In the genomic region with DNA sequence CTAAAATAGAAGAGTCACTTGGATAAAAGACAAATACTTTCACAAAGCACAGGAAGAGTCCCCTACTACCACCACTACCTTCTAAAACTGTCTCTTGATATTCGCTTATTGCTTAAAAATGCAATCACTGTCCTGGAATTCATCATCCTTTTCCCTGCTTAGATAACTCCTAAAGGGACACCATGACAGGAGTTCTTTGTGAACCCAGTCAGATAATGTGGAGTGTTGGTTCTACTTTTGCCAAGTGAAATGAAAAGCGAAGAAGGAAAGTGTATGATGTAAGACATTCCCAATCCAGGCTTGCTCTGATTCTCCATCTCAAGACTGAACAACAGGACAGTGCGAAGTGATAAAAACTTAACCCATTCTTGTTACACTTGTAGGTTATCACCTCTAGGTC, we compare ENCODE assay signal across 28 cellular contexts.
A peak's percentile ranks its signal among the peaks of the same experiment; 100 is the strongest.
DNase-seq lines count a peak whose midpoint lies in the region; ATAC-seq, FAIRE-seq and TF ChIP-seq lines count a peak whose summit lies in the region.
"Had no signal": no experiment of that assay in that cellular context is flagged by ENCODE, and none has a peak within 500 bp of the region (broad histone marks: within the 10 kb centered on the region; RNA-seq: fewer than 3 reads in every experiment).

No MANE protein-coding gene starts in this region.

- H2AFZ ChIP-seq in GM23338, result peak overlapping the region; percentile 76; the same call in 1 of the 2 replicates

- no peaks in the 10 kb centered on the region for H3F3A ChIP-seq in GM23338 (replicated peaks; ENCODE audit: low read depth)

- H3K4me2 ChIP-seq in GM23338, result no peak overlapping the region
- H3K4me2 ChIP-seq: BLaER1 treated with 17β-estradiol and CSF1 and Interleukin-3, amounts not matched to agents 10 nM and 100 nM had no signal

- H3K9me3 Mint-ChIP-seq in GM23338, result no peaks in the 10 kb centered on the region
- H3K9me3 Mint-ChIP-seq: CD8-positive, alpha-beta T cell had no signal

- H3K4me3 ChIP-seq in heart left ventricle (no peak overlapping the region), GM23338 (no peak overlapping the region), fibroblast of the aortic adventitia (ENCODE audit: low read depth, low read length) (no peak overlapping the region)
- H3K4me3 ChIP-seq: BLaER1 treated with 17β-estradiol and CSF1 and Interleukin-3, amounts not matched to agents 10 nM and 100 nM; GM12878 had no signal

- peak; percentile 55 for FAIRE-seq in D721Med (lab: Jason Lieb, UNC)
- FAIRE-seq: A204.1, GM12878, GM12892, GM18507 had no signal

- H3K36me3 Mint-ChIP-seq in GM23338 (ENCODE audit: low read depth), result no peaks in the 10 kb centered on the region
- H3K36me3 Mint-ChIP-seq: CD8-positive, alpha-beta T cell had no signal

- H4K20me1 ChIP-seq in GM23338 (replicated peaks; ENCODE audit: insufficient read depth), result no peaks in the 10 kb centered on the region
- H4K20me1 ChIP-seq: BLaER1 treated with 17β-estradiol and CSF1 and Interleukin-3, amounts not matched to agents 10 nM and 100 nM had no signal

- in situ Hi-C loops in ACHN (cut with HindIII; ENCODE audit: low pct_ligation_motif_present, low pct_unique_long_range_greater_than_20kb, low sequenced_read_pairs), result no loop called here

- H3K79me2 ChIP-seq in GM23338 (replicated peaks; ENCODE audit: insufficient read depth), result no peaks in the 10 kb centered on the region

- TF ChIP-seq POLR2A in heart left ventricle (IDR thresholded peaks at IDR 0.05), result no peak

- ATAC-seq in heart left ventricle, result peak in 3 of 4 donors; percentile 33 to 36 (median 34)
- no peak for ATAC-seq in GM23338
- ATAC-seq: CD8-positive, alpha-beta T cell; GM12878 had no signal

- no peak overlapping the region for H3K27ac Mint-ChIP-seq in GM23338
- H3K27ac Mint-ChIP-seq: B cell; CD4-positive, alpha-beta T cell; CD8-positive, alpha-beta T cell had no signal

- H3K4me1 ChIP-seq in heart left ventricle, result peaks cover 0 to 13% (median 3%) of the 10 kb centered on the region in 12 donors
- H3K4me1 ChIP-seq in GM23338 (ENCODE audit: insufficient read depth), result no peaks in the 10 kb centered on the region
- H3K4me1 ChIP-seq: BLaER1 treated with 17β-estradiol and CSF1 and Interleukin-3, amounts not matched to agents 10 nM and 100 nM; Caco-2 had no signal

- H3K27me3 ChIP-seq in heart left ventricle (no peaks in the 10 kb centered on the region), GM23338 (ENCODE audit: insufficient read depth) (no peaks in the 10 kb centered on the region)
- H3K27me3 ChIP-seq: BLaER1 treated with 17β-estradiol and CSF1 and Interleukin-3, amounts not matched to agents 10 nM and 100 nM had no signal

- H3K27ac ChIP-seq in heart left ventricle (peak overlapping the region in 2 of 12 donors; percentile 19 to 25), GM23338 (ENCODE audit: low read depth) (no peak overlapping the region)
- H3K27ac ChIP-seq: BLaER1 treated with 17β-estradiol and CSF1 and Interleukin-3, amounts not matched to agents 10 nM and 100 nM; C4-2B had no signal

- peaks cover 0 to 5% (median 0%) of the 10 kb centered on the region in 12 donors for H3K9me3 ChIP-seq in heart left ventricle
- H3K9me3 ChIP-seq: BLaER1 treated with 17β-estradiol and CSF1 and Interleukin-3, amounts not matched to agents 10 nM and 100 nM; Caco-2 had no signal

- H3K4me3 Mint-ChIP-seq in GM23338, result no peak overlapping the region
- H3K4me3 Mint-ChIP-seq: B cell; CD4-positive, alpha-beta T cell; CD8-positive, alpha-beta T cell had no signal

- no peaks in the 10 kb centered on the region for H3K36me3 ChIP-seq in heart left ventricle
- no peaks in the 10 kb centered on the region for H3K36me3 ChIP-seq in GM23338 (ENCODE audit: insufficient read depth)
- H3K36me3 ChIP-seq: BLaER1 treated with 17β-estradiol and CSF1 and Interleukin-3, amounts not matched to agents 10 nM and 100 nM had no signal

- H3K9me2 ChIP-seq in GM23338 (ENCODE audit: insufficient read depth), result peaks cover 7% of the 10 kb centered on the region

- H3K27me3 Mint-ChIP-seq in GM23338 (ENCODE audit: insufficient read depth, low read depth, poor library complexity), result peaks cover 2% of the 10 kb centered on the region

- TF ChIP-seq CTCF in heart left ventricle (IDR thresholded peaks at IDR 0.05) (no peak), D721Med (IDR thresholded peaks at IDR 0.05; ENCODE audit: insufficient read depth, missing control alignments) (no peak), GM23338 (conservative IDR thresholded peaks at IDR 0.05; ENCODE audit: low read depth in 2 of 2) (no peak), fibroblast of the aortic adventitia (IDR thresholded peaks at IDR 0.05; ENCODE audit: insufficient read depth, low read length) (no peak)

- intact Hi-C loops in heart left ventricle (cut with DNase I) (loop anchor here in 2 of 10 donors (5.0 to 10.0 kb wide), 2 partner anchors 93 to 685 kb away; no protein-coding TSS in a partner anchor), cardiac septum (cut with DNase I) (loop anchor here (5.0 to 10.0 kb wide), 2 partner anchors 93 to 510 kb away; no protein-coding TSS in a partner anchor)

- WGBS in heart left ventricle, 4 donors, result 45 to 65% (median 58%) methylated on average over 3 of the region's 3 CpGs

- DNase-seq in heart left ventricle (no peak), cardiac septum (ENCODE audit: low spot score) (no peak), D721Med (ENCODE audit: insufficient read length, low spot score) (no peak), GM23338 (ENCODE audit: low spot score) (no peak), fibroblast of the aortic adventitia (ENCODE audit: low read depth) (peak; percentile 44), NCI-H1436 treated with DMSO at 0.1 percent for 48 hours (lab: John Stamatoyannopoulos, UW) (no peak), ACHN (no peak)
- DNase-seq in stimulated activated CD4-positive, alpha-beta T cell treated with anti-CD3 and anti-CD28 coated beads, Interleukin-2, amount 100 ng/mL, for 24 hours, result no peak
- DNase-seq: 8988T; AML-193; Caco-2; Calu3; CD4-positive, alpha-beta T cell; CD8-positive, alpha-beta T cell; DMS 273 treated with DMSO at 0.1 percent for 48 hours; DMS153; DMS53; DMS79; DND-41; EL; GDM1 had no signal

- no peaks in the 10 kb centered on the region for H3K4me1 Mint-ChIP-seq in GM23338
- H3K4me1 Mint-ChIP-seq: B cell had no signal

TF ChIP-seq in GM23338, 12 proteins besides CTCF, POLR2A, EP300 and RAD21 (continues in another document):
- TF ChIP-seq, protein P1, sequence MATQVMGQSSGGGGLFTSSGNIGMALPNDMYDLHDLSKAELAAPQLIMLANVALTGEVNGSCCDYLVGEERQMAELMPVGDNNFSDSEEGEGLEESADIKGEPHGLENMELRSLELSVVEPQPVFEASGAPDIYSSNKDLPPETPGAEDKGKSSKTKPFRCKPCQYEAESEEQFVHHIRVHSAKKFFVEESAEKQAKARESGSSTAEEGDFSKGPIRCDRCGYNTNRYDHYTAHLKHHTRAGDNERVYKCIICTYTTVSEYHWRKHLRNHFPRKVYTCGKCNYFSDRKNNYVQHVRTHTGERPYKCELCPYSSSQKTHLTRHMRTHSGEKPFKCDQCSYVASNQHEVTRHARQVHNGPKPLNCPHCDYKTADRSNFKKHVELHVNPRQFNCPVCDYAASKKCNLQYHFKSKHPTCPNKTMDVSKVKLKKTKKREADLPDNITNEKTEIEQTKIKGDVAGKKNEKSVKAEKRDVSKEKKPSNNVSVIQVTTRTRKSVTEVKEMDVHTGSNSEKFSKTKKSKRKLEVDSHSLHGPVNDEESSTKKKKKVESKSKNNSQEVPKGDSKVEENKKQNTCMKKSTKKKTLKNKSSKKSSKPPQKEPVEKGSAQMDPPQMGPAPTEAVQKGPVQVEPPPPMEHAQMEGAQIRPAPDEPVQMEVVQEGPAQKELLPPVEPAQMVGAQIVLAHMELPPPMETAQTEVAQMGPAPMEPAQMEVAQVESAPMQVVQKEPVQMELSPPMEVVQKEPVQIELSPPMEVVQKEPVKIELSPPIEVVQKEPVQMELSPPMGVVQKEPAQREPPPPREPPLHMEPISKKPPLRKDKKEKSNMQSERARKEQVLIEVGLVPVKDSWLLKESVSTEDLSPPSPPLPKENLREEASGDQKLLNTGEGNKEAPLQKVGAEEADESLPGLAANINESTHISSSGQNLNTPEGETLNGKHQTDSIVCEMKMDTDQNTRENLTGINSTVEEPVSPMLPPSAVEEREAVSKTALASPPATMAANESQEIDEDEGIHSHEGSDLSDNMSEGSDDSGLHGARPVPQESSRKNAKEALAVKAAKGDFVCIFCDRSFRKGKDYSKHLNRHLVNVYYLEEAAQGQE (IDR thresholded peaks at IDR 0.05; ENCODE audit: unreplicated experiment), result no peak
- TF ChIP-seq STAT1 (IDR thresholded peaks at IDR 0.05; ENCODE audit: unreplicated experiment) (no peak), ZNF331 (CRISPR knock-in tag; IDR thresholded peaks at IDR 0.05; ENCODE audit: low read depth) (no peak), EZH2phosphoT487 (IDR thresholded peaks at IDR 0.05; ENCODE audit: unreplicated experiment) (no peak), ZNF114 (CRISPR knock-in tag; IDR thresholded peaks at IDR 0.05) (no peak), EZH2 (IDR thresholded peaks at IDR 0.05; ENCODE audit: low read depth, unreplicated experiment) (no peak)
